ENCODE assay signal across 9 cellular contexts in genomic region chr2:177243073-177243472, GRCh38. TPM values are rescaled to one million over a fixed set of nuclear protein-coding genes. Genes with fewer than 3 reads are reported as not detected.
DNase-seq lines count a peak whose midpoint lies in the region; ATAC-seq and TF ChIP-seq lines count a peak whose summit lies in the region.
"Had no signal": no experiment of that assay in that cellular context is flagged by ENCODE, and none has a peak within 500 bp of the region (broad histone marks: within the 10 kb centered on the region; RNA-seq: fewer than 3 reads in every experiment).

No MANE protein-coding gene starts in this region.

- peak overlapping the region; percentile 80 for H3K27ac Mint-ChIP-seq in activated naive CD4-positive, alpha-beta T cell treated with anti-CD3 and anti-CD28 coated beads, Interleukin-2, amount 50 U/mL, for 24 hours

- H3K4me3 ChIP-seq in mammary epithelial cell (replicated peaks in 1 of 3; ENCODE audit: insufficient read depth in 1 of 3, low read depth in 2 of 3, low read length in 3 of 3) (no peak overlapping the region), muscle layer of duodenum (ENCODE audit: low read depth in 1 of 2, low read length in 2 of 2) (peak overlapping the region; percentile 4 to 36), upper lobe of right lung (peak overlapping the region; percentile 15), H7 (ENCODE audit: insufficient read depth, low read depth, low read length) (no peak overlapping the region)

- no peak for ATAC-seq in upper lobe of right lung

- DNase-seq in activated naive CD4-positive, alpha-beta T cell treated with Interleukin-2 at 50 U/mL for 16 hours, result no peak
- DNase-seq in mammary epithelial cell (no peak), upper lobe of right lung (no peak), DMS79 treated with DMSO at 0.1 percent for 48 hours (lab: John Stamatoyannopoulos, UW) (no peak), H7 (no peak), OCI-M2 (lab: John Stamatoyannopoulos, UW; ENCODE audit: unreplicated experiment) (no peak)
- DNase-seq: cortex of kidney had no signal

- peak overlapping the region; percentile 87 for H3K4me2 ChIP-seq in mammary epithelial cell (ENCODE audit: insufficient read depth, low read depth, low read length)

- dilution Hi-C loops in mammary epithelial cell (cut with HindIII; ENCODE audit: low sequenced_read_pairs), result no loop called here

- H2AFZ ChIP-seq in mammary epithelial cell (ENCODE audit: low read depth, low read length), result no peak overlapping the region

- H4K20me1 ChIP-seq in mammary epithelial cell (ENCODE audit: insufficient read depth, low read length), result peaks cover 12% of the 10 kb centered on the region

- H3K27ac ChIP-seq in mammary epithelial cell (ENCODE audit: insufficient read depth, low read depth, low read length) (peak overlapping the region; percentile 92), muscle layer of duodenum (ENCODE audit: low read length) (peak overlapping the region; percentile 90), upper lobe of right lung (peak overlapping the region; percentile 81)

- H3K27me3 Mint-ChIP-seq in activated naive CD4-positive, alpha-beta T cell treated with anti-CD3 and anti-CD28 coated beads, Interleukin-2, amount 50 U/mL, for 24 hours, result no peaks in the 10 kb centered on the region

- no peaks in the 10 kb centered on the region for H3K27me3 ChIP-seq in mammary epithelial cell (ENCODE audit: insufficient read depth, low read length)
- no peaks in the 10 kb centered on the region for H3K27me3 ChIP-seq in muscle layer of duodenum (ENCODE audit: low read depth, low read length)
- H3K27me3 ChIP-seq in upper lobe of right lung, result no peaks in the 10 kb centered on the region
- no peaks in the 10 kb centered on the region for H3K27me3 ChIP-seq in H7 (ENCODE audit: control insufficient read depth, insufficient read depth, low read length)

- peaks cover 99% of the 10 kb centered on the region for H3K79me2 ChIP-seq in mammary epithelial cell (ENCODE audit: insufficient read depth, low read length)

- H3K4me1 Mint-ChIP-seq in activated naive CD4-positive, alpha-beta T cell treated with anti-CD3 and anti-CD28 coated beads, Interleukin-2, amount 50 U/mL, for 24 hours, result peaks cover 93% of the 10 kb centered on the region

- no peaks in the 10 kb centered on the region for H3K36me3 ChIP-seq in mammary epithelial cell (ENCODE audit: insufficient read depth, low read length)
- peaks cover 0 to 13% of the 10 kb centered on the region in 2 donors for H3K36me3 ChIP-seq in muscle layer of duodenum (ENCODE audit: control insufficient read depth in 1 of 2, insufficient read depth in 2 of 2, low read length in 2 of 2)
- peaks cover 2% of the 10 kb centered on the region for H3K36me3 ChIP-seq in upper lobe of right lung
- no peaks in the 10 kb centered on the region for H3K36me3 ChIP-seq in H7 (replicated peaks; ENCODE audit: control insufficient read depth, insufficient read depth, low read length)

- H3K4me3 Mint-ChIP-seq in activated naive CD4-positive, alpha-beta T cell treated with anti-CD3 and anti-CD28 coated beads, Interleukin-2, amount 50 U/mL, for 24 hours, result peak overlapping the region; percentile 61

- peaks cover 7% of the 10 kb centered on the region for H3K36me3 Mint-ChIP-seq in activated naive CD4-positive, alpha-beta T cell treated with anti-CD3 and anti-CD28 coated beads, Interleukin-2, amount 50 U/mL, for 24 hours

- TF ChIP-seq CTCF in mammary epithelial cell (conservative IDR thresholded peaks at IDR 0.05 in 1 of 2, IDR thresholded peaks at IDR 0.05 in 1 of 2; ENCODE audit: extremely low read depth in 1 of 2, insufficient read depth in 1 of 2, low read depth in 1 of 2, low read length in 2 of 2), result no peak
- no peak for TF ChIP-seq CTCF in upper lobe of right lung (IDR thresholded peaks at IDR 0.05)

- intact Hi-C loops in mammary epithelial cell (cut with micrococcal nuclease), result loop anchor here (5.0 kb wide), 1 partner anchor 54 kb away; no protein-coding TSS in a partner anchor
- intact Hi-C loops in upper lobe of right lung (cut with DNase I), result no loop called here

- in situ Hi-C loops in mammary epithelial cell (cut with MboI; ENCODE audit: low sequenced_read_pairs in 2 of 2), result no loop called here

- BruUV-seq in mammary epithelial cell (replicated peaks; lab: Mats Ljungman, UMichigan), result no TSS peak

- H3K9me3 Mint-ChIP-seq in activated naive CD4-positive, alpha-beta T cell treated with anti-CD3 and anti-CD28 coated beads, Interleukin-2, amount 50 U/mL, for 24 hours, result no peaks in the 10 kb centered on the region

- 96% methylated on average over 3 of the region's 3 CpGs for WGBS in mammary epithelial cell (ENCODE audit: low coverage, missing lambda C conversion rate)

- H3K9ac ChIP-seq in mammary epithelial cell (ENCODE audit: insufficient read depth, low read length), result peak overlapping the region; percentile 24

- H3K4me1 ChIP-seq in mammary epithelial cell (ENCODE audit: insufficient read depth, low read length) (peaks cover 51% of the 10 kb centered on the region), muscle layer of duodenum (ENCODE audit: control insufficient read depth in 1 of 2, insufficient read depth in 2 of 2, low read length in 2 of 2) (peaks cover 42 to 80% of the 10 kb centered on the region in 2 donors), upper lobe of right lung (peaks cover 98% of the 10 kb centered on the region)

- CTCF ChIA-PET in mammary epithelial cell (lab: Charles Lee; ENCODE audit: low non-redundant PET), result no interaction called here

- H3K9me3 ChIP-seq in mammary epithelial cell (replicated peaks; ENCODE audit: insufficient read depth, low read length), result no peaks in the 10 kb centered on the region
- no peaks in the 10 kb centered on the region for H3K9me3 ChIP-seq in muscle layer of duodenum (ENCODE audit: control insufficient read depth in 1 of 2, low read length in 2 of 2)
- H3K9me3 ChIP-seq in upper lobe of right lung, result no peaks in the 10 kb centered on the region

RNA-seq across cellular contexts. Expression of gene NFE2L2, which starts 21.5 kb away (rescaled TPM):
- 100 to 1,000 TPM in 1 of 2 donors, 10 to 100 TPM in 1; 88.7 to 112 TPM for total RNA-seq in mammary epithelial cell
- polyA plus RNA-seq in mammary epithelial cell, result 107 TPM
- 116 TPM for polyA minus RNA-seq in mammary epithelial cell
- total RNA-seq in upper lobe of right lung, result 105 TPM
- 19.2 and 23.6 TPM in 2 replicates for total RNA-seq in H7 (2014; rRNA removed; shearing (Covaris generic))

RNA-seq across cellular contexts. Expression of gene HNRNPA3, which starts 30.5 kb away (rescaled TPM):
- 100 to 1,000 TPM in 1 of 2 donors, 10 to 100 TPM in 1; 18.2 to 196 TPM for total RNA-seq in mammary epithelial cell
- 59.9 TPM for polyA plus RNA-seq in mammary epithelial cell
- 29.6 TPM for polyA minus RNA-seq in mammary epithelial cell
- 139 TPM for total RNA-seq in upper lobe of right lung
- total RNA-seq in H7 (2014; rRNA removed; shearing (Covaris generic)), result 55.4 and 77.6 TPM in 2 replicates

Comparison
In these comparisons a context has a peak if more than half of its experiments do, and no peak if none do; other contexts are left out.
1. H3K4me3 ChIP-seq: peak in muscle layer of duodenum (2 of 2) and upper lobe of right lung (single experiment); none in mammary epithelial cell (0 of 3) and H7 (single experiment).
2. Peak in every context shown above with its lines, with median percentiles within 50 percentile points of each other: H3K27ac ChIP-seq.